28 cellular contexts compared by ENCODE assay signal in the genomic region with DNA sequence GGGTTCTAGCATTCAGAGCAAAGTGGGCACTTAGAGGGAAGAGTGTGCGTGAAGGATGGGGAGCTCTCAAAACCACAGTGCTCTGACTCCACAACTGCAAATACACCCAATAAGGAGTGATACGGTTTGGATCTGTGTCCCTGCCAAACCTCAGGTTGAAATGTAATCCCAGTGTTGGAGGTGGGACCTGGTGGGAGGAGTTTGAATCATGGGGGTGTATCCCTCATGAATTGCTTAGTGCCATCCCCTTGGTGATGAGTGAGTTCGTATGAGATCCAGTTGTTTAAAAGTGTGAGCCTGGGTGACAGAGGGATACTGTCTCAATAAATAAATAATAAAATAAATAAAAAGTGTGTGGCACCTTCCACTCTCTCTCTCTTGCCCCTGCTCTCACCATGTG. TPM values are rescaled to one million over a fixed set of nuclear protein-coding genes. Genes with fewer than 3 reads are reported as not detected.
"Had no signal": no experiment of that assay in that cellular context is flagged by ENCODE, and none has a peak within 500 bp of the region (broad histone marks: within the 10 kb centered on the region; RNA-seq: fewer than 3 reads in every experiment).

No MANE protein-coding gene starts in this region.

- H3K27ac Mint-ChIP-seq: activated CD4-positive, alpha-beta T cell treated with anti-CD3 and anti-CD28 coated beads, Interleukin-2, amount 10 ng/mL, durations not matched to agents 7 days and 5 days; activated naive CD4-positive, alpha-beta T cell treated with anti-CD3 and anti-CD28 coated beads, Interleukin-2, amount 50 U/mL, for 24 hours; dendritic cell treated with granulocyte-macrophage colony-stimulating factor and Interleukin-4, amounts not matched to agents 40 ng/mL and 50 ng/mL, for 4 days; mesothelial cell of epicardium; natural killer cell; stimulated activated naive CD8-positive, alpha-beta T cell treated with anti-CD3 and anti-CD28 coated beads, Interleukin-15, Interleukin-2, amounts not matched to agents 100 ng/mL and 50 ng/mL, for 24 hours had no signal

- H3K4me3 ChIP-seq: left ventricle myocardium inferior, ovary, psoas muscle, thyroid gland, upper lobe of right lung had no signal

- H3K4me1 ChIP-seq: left ventricle myocardium inferior, psoas muscle, thyroid gland, upper lobe of right lung had no signal

- H3K4me1 Mint-ChIP-seq: activated CD4-positive, alpha-beta T cell treated with anti-CD3 and anti-CD28 coated beads, Interleukin-2, amount 10 ng/mL, durations not matched to agents 7 days and 5 days; activated naive CD4-positive, alpha-beta T cell treated with anti-CD3 and anti-CD28 coated beads, Interleukin-2, amount 50 U/mL, for 24 hours; natural killer cell had no signal

- H3K36me3 ChIP-seq: brain microvascular endothelial cell, left ventricle myocardium inferior, ovary, thyroid gland, upper lobe of right lung had no signal

- H3K27ac ChIP-seq: brain microvascular endothelial cell, left ventricle myocardium inferior, ovary, psoas muscle, upper lobe of right lung, VCaP had no signal

- H3K9me3 ChIP-seq: left ventricle myocardium inferior, ovary, psoas muscle, thyroid gland, upper lobe of right lung had no signal

- ATAC-seq: esophagus mucosa, natural killer cell, psoas muscle had no signal

- FAIRE-seq: frontal cortex had no signal

- H3K9me3 Mint-ChIP-seq: activated CD4-positive, alpha-beta T cell treated with anti-CD3 and anti-CD28 coated beads, Interleukin-2, amount 10 ng/mL, durations not matched to agents 7 days and 5 days; activated naive CD4-positive, alpha-beta T cell treated with anti-CD3 and anti-CD28 coated beads, Interleukin-2, amount 50 U/mL, for 24 hours; dendritic cell treated with granulocyte-macrophage colony-stimulating factor and Interleukin-4, amounts not matched to agents 40 ng/mL and 50 ng/mL, for 4 days; natural killer cell; stimulated activated naive CD8-positive, alpha-beta T cell treated with anti-CD3 and anti-CD28 coated beads, Interleukin-15, Interleukin-2, amounts not matched to agents 100 ng/mL and 50 ng/mL, for 24 hours had no signal

- H3K27me3 ChIP-seq: brain microvascular endothelial cell, ovary, thyroid gland, upper lobe of right lung had no signal

- H3K36me3 Mint-ChIP-seq: activated naive CD4-positive, alpha-beta T cell treated with anti-CD3 and anti-CD28 coated beads, Interleukin-2, amount 50 U/mL, for 24 hours; natural killer cell had no signal

- H3K27me3 Mint-ChIP-seq: activated CD4-positive, alpha-beta T cell treated with anti-CD3 and anti-CD28 coated beads, Interleukin-2, amount 10 ng/mL, durations not matched to agents 7 days and 5 days; activated naive CD4-positive, alpha-beta T cell treated with anti-CD3 and anti-CD28 coated beads, Interleukin-2, amount 50 U/mL, for 24 hours; dendritic cell treated with granulocyte-macrophage colony-stimulating factor and Interleukin-4, amounts not matched to agents 40 ng/mL and 50 ng/mL, for 4 days; stimulated activated naive CD8-positive, alpha-beta T cell treated with anti-CD3 and anti-CD28 coated beads, Interleukin-15, Interleukin-2, amounts not matched to agents 100 ng/mL and 50 ng/mL, for 24 hours had no signal

- DNase-seq: activated CD4-positive, alpha-beta T cell treated with anti-CD3 and anti-CD28 coated beads, Interleukin-2, amount 10 ng/mL, durations not matched to agents 7 days and 5 days; activated CD4-positive, CD25-positive, alpha-beta regulatory T cell treated with anti-CD3 and anti-CD28 coated beads, Interleukin-2, amount 50 U/mL, for 72 hours; activated gamma-delta T cell treated with Interleukin-2 at 50 U/mL for 16 hours; activated T-cell treated with anti-CD3 and anti-CD28 coated beads, Interleukin-2, amount 50 U/mL, for 1 hour; anterior cingulate cortex; brain microvascular endothelial cell; caudate nucleus; effector CD8-positive, alpha-beta T cell; head of caudate nucleus; hypothalamus; left ventricle myocardium inferior; natural killer cell; ovary; psoas muscle; right cardiac atrium; stimulated activated CD4-positive, alpha-beta T cell treated with anti-CD3 and anti-CD28 coated beads, Interleukin-12 subunit alpha, Interleukin-12 subunit beta, amount 100 ng/mL, for 4 hours; stimulated activated CD4-positive, alpha-beta T cell treated with anti-CD3 and anti-CD28 coated beads, Interleukin-4, amount 100 ng/mL, for 4 hours; substantia nigra; thyroid gland; upper lobe of right lung had no signal

- H3K4me3 Mint-ChIP-seq: activated CD4-positive, alpha-beta T cell treated with anti-CD3 and anti-CD28 coated beads, Interleukin-2, amount 10 ng/mL, durations not matched to agents 7 days and 5 days; activated naive CD4-positive, alpha-beta T cell treated with anti-CD3 and anti-CD28 coated beads, Interleukin-2, amount 50 U/mL, for 24 hours; dendritic cell treated with granulocyte-macrophage colony-stimulating factor and Interleukin-4, amounts not matched to agents 40 ng/mL and 50 ng/mL, for 4 days; mesothelial cell of epicardium; natural killer cell; stimulated activated naive CD8-positive, alpha-beta T cell treated with anti-CD3 and anti-CD28 coated beads, Interleukin-15, Interleukin-2, amounts not matched to agents 100 ng/mL and 50 ng/mL, for 24 hours had no signal

RNA-seq across cellular contexts. Expression of a gene that starts 50.3 kb away (rescaled TPM):
- total RNA-seq: activated CD4-positive, alpha-beta T cell treated with anti-CD3 and anti-CD28 coated beads, Interleukin-2, amount 10 ng/mL, durations not matched to agents 7 days and 5 days; natural killer cell; T-helper 2 cell treated with Interferon-gamma antibody and Interleukin-4, amounts not matched to agents 100 ng/mL and 5 ng/mL, for 36 hours had no signal
